ENCODE assay signal across 28 cellular contexts in the genomic region with DNA sequence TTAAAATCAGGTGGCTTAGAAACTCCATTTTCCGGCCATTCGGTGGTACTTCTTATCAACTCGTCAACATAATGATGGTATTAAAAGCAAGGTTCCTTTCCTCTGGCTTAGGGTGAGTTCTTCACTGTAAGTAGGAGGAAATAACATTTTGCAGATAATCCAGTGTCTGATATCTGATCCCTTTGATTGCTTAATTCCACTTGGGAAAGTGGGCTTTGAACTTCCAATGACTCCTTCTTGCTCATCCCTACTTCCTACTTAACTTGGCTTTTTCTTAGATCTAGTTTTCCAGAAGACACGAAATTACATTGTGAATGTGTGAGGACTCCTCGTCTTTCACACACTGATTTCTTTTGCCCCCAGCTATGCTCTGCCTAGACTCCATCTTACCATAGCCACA. TPM values are rescaled to one million over a fixed set of nuclear protein-coding genes. Genes with fewer than 3 reads are reported as not detected.
A peak's percentile ranks its signal among the peaks of the same experiment; 100 is the strongest.
DNase-seq lines count a peak whose midpoint lies in the region; TF ChIP-seq lines count a peak whose summit lies in the region.
"Had no signal": no experiment of that assay in that cellular context is flagged by ENCODE, and none has a peak within 500 bp of the region (broad histone marks: within the 10 kb centered on the region; RNA-seq: fewer than 3 reads in every experiment).

No MANE protein-coding gene starts in this region.

- H3K36me3 Mint-ChIP-seq in immature natural killer cell = peaks cover 20 to 43% (median 30%) of the 10 kb centered on the region in 3 donors

- DNase-seq in NCI-H2171 treated with DMSO at 0.1 percent for 48 hours (lab: John Stamatoyannopoulos, UW) = peak; percentile 29
- no peak for DNase-seq in NCI-H2171 (lab: John Stamatoyannopoulos, UW)
- DNase-seq in NCI-H524 treated with DMSO at 0.1 percent for 48 hours (lab: John Stamatoyannopoulos, UW) = peak; percentile 47
- peak; percentile 18 for DNase-seq in choroid plexus epithelial cell (ENCODE audit: low read depth)
- peak; percentile 41 for DNase-seq in skeletal muscle cell (ENCODE audit: low read depth)
- DNase-seq in NCI-H1105 (lab: John Stamatoyannopoulos, UW) = no peak
- no peak for DNase-seq in NCI-H1436 (lab: John Stamatoyannopoulos, UW)
- no peak for DNase-seq in immature natural killer cell
- DNase-seq: activated CD4-positive, alpha-beta T cell treated with anti-CD3 and anti-CD28 coated beads, Interleukin-2, amount 50 U/mL, for 1 hour; activated CD8-positive, alpha-beta memory T cell treated with anti-CD3 and anti-CD28 coated beads, Interleukin-2, amount 50 U/mL, for 4 hours; activated effector memory CD4-positive, alpha-beta T cell treated with Interleukin-2 at 50 U/mL for 16 hours; activated naive CD8-positive, alpha-beta T cell treated with anti-CD3 and anti-CD28 coated beads, Interleukin-2, amount 50 U/mL, for 24 hours; Caco-2; head of caudate nucleus; KBM-7; NCI-H1930; NCI-H345; RPMI8226; sigmoid colon; T-helper 2 cell had no signal

- H3K4me3 ChIP-seq in choroid plexus epithelial cell (ENCODE audit: low read depth, low read length) (no peak overlapping the region), skeletal muscle cell (ENCODE audit: low read depth, low read length) (no peak overlapping the region)
- H3K4me3 ChIP-seq: coronary artery, HAP-1, sigmoid colon, SK-N-MC had no signal

- peak overlapping the region in 1 of 6 donors; percentile 4 for H3K27ac Mint-ChIP-seq in immature natural killer cell
- H3K27ac Mint-ChIP-seq: activated naive CD8-positive, alpha-beta T cell treated with anti-CD3 and anti-CD28 coated beads, Interleukin-2, amount 50 U/mL, for 24 hours; nephron had no signal

- no peaks in the 10 kb centered on the region for H3K4me1 Mint-ChIP-seq in immature natural killer cell
- H3K4me1 Mint-ChIP-seq: activated naive CD8-positive, alpha-beta T cell treated with anti-CD3 and anti-CD28 coated beads, Interleukin-2, amount 50 U/mL, for 24 hours; brain; nephron had no signal

- H3K4me3 Mint-ChIP-seq in immature natural killer cell = no peak overlapping the region
- H3K4me3 Mint-ChIP-seq: activated naive CD8-positive, alpha-beta T cell treated with anti-CD3 and anti-CD28 coated beads, Interleukin-2, amount 50 U/mL, for 24 hours; nephron had no signal

- no peaks in the 10 kb centered on the region for H3K27me3 Mint-ChIP-seq in immature natural killer cell (ENCODE audit: low read depth in 3 of 3)
- H3K27me3 Mint-ChIP-seq: activated naive CD8-positive, alpha-beta T cell treated with anti-CD3 and anti-CD28 coated beads, Interleukin-2, amount 50 U/mL, for 24 hours; brain had no signal

- no peak for TF ChIP-seq CTCF in choroid plexus epithelial cell (conservative IDR thresholded peaks at IDR 0.05; ENCODE audit: low read depth, low read length)

- H3K9me3 Mint-ChIP-seq in immature natural killer cell = no peaks in the 10 kb centered on the region
- H3K9me3 Mint-ChIP-seq: activated naive CD8-positive, alpha-beta T cell treated with anti-CD3 and anti-CD28 coated beads, Interleukin-2, amount 50 U/mL, for 24 hours; brain; nephron had no signal

RNA-seq across cellular contexts. Expression of a gene that starts 31.5 kb away (rescaled TPM):
- 1 to 10 TPM; 2.1 to 6.4 (median 4.1) TPM for polyA plus RNA-seq in immature natural killer cell

RNA-seq across cellular contexts. Expression of a gene that starts 32.0 kb away (rescaled TPM):
- polyA plus RNA-seq in immature natural killer cell = 1 to 10 TPM; 2.1 to 4.4 (median 3.3) TPM

RNA-seq across cellular contexts. Expression of a gene that starts 55.8 kb away (rescaled TPM):
- polyA plus RNA-seq in immature natural killer cell = not detected
- polyA plus RNA-seq: BJ, fibroblast of lung, liver, sigmoid colon had no signal

Comparison
In these comparisons a context has a peak if more than half of its experiments do, and no peak if none do; other contexts are left out.
1. DNase-seq: peak in NCI-H2171 treated with DMSO at 0.1 percent for 48 hours (single experiment), NCI-H524 treated with DMSO at 0.1 percent for 48 hours (single experiment), choroid plexus epithelial cell (single experiment) and skeletal muscle cell (single experiment); none in NCI-H2171 (single experiment), NCI-H1105 (single experiment), NCI-H1436 (single experiment) and immature natural killer cell (0 of 3).